25 cellular contexts compared by ENCODE assay signal in genomic region chr16:10518479-10519041, GRCh38.
"Had no signal": no experiment of that assay in that cellular context is flagged by ENCODE, and none has a peak within 500 bp of the region (broad histone marks: within the 10 kb centered on the region; RNA-seq: fewer than 3 reads in every experiment).

No MANE protein-coding gene starts in this region.

- H3K27me3 ChIP-seq: esophagus muscularis mucosa, foreskin keratinocyte, gastroesophageal sphincter, heart left ventricle, hepatocyte, neutrophil, tibial nerve, upper lobe of left lung had no signal

- H3K4me1 ChIP-seq: foreskin keratinocyte had no signal

- FAIRE-seq: endothelial cell of umbilical vein, islet of Langerhans, small intestine, urothelium cell line had no signal

- H3K4me2 ChIP-seq: hepatocyte had no signal

- H3K36me3 ChIP-seq: neutrophil, thoracic aorta had no signal

- H3K79me2 ChIP-seq: hepatocyte, parathyroid adenoma had no signal

- H3K9me3 ChIP-seq: esophagus muscularis mucosa, gastroesophageal sphincter, neutrophil, thoracic aorta, tibial nerve had no signal

- H2AFZ ChIP-seq: hepatocyte, parathyroid adenoma had no signal

- H3K9ac ChIP-seq: parathyroid adenoma had no signal

- DNase-seq: dermis blood vessel endothelial cell; effector memory CD4-positive, alpha-beta T cell; foreskin keratinocyte; heart left ventricle; left ventricle myocardium inferior; natural killer cell; right cardiac atrium; small intestine; stimulated activated CD4-positive, alpha-beta T cell treated with anti-CD3 and anti-CD28 coated beads, Interleukin-15, amount 100 ng/mL, for 24 hours; stimulated activated CD4-positive, alpha-beta T cell treated with anti-CD3 and anti-CD28 coated beads, Interleukin-2, amount 100 ng/mL, for 48 hours; stimulated activated naive B cell treated with anti-CD40 and anti-IgM and Interleukin-4, amounts not matched to agents 10 μg/mL and 1 μg/mL and 100 μg/mL, for 72 hours; upper lobe of left lung had no signal

- H3K27ac ChIP-seq: coronary artery, esophagus muscularis mucosa, foreskin keratinocyte, gastroesophageal sphincter, heart left ventricle, hepatocyte, left ventricle myocardium inferior, neutrophil, parathyroid adenoma, thoracic aorta, tibial nerve had no signal

- H3K4me3 ChIP-seq: coronary artery, esophagus muscularis mucosa, gastroesophageal sphincter, heart left ventricle, hepatocyte, left ventricle myocardium inferior, lung, thoracic aorta, tibial nerve, upper lobe of left lung had no signal

- ATAC-seq: foreskin keratinocyte; gastroesophageal sphincter; heart left ventricle; left colon; natural killer cell; stimulated activated naive B cell treated with anti-CD40 and anti-IgM and Interleukin-4, amounts not matched to agents 10 μg/mL and 1 μg/mL and 100 μg/mL, for 72 hours had no signal
